8 cellular contexts compared by ENCODE assay signal in genomic region chr2:171894612-171894947, GRCh38. TPM values are rescaled to one million over a fixed set of nuclear protein-coding genes. Genes with fewer than 3 reads are reported as not detected.
DNase-seq lines count a peak whose midpoint lies in the region; ATAC-seq, FAIRE-seq and TF ChIP-seq lines count a peak whose summit lies in the region.

No MANE protein-coding gene starts in this region.

- no peak for TF ChIP-seq POLR2A in GM12878 (IDR thresholded peaks at IDR 0.05; ENCODE audit: low read depth, low read length)

- WGBS in GM12878 (ENCODE audit: insufficient coverage, insufficient replicate concordance, low lambda C conversion rate, missing lambda C conversion rate) = 54% methylated on average over 10 of the region's 10 CpGs

- peaks cover 24% of the 10 kb centered on the region for H3K36me3 Mint-ChIP-seq in activated naive CD4-positive, alpha-beta T cell treated with anti-CD3 and anti-CD28 coated beads, Interleukin-2, amount 10 ng/mL, durations not matched to agents 7 days and 5 days
- peaks cover 8% of the 10 kb centered on the region for H3K36me3 Mint-ChIP-seq in type B pancreatic cell

- peak overlapping the region; percentile 75 for H3K27ac Mint-ChIP-seq in activated naive CD4-positive, alpha-beta T cell treated with anti-CD3 and anti-CD28 coated beads, Interleukin-2, amount 10 ng/mL, durations not matched to agents 7 days and 5 days
- H3K27ac Mint-ChIP-seq in type B pancreatic cell = peak overlapping the region; percentile 79

- intact Hi-C loops in GM12878 (cut with micrococcal nuclease; ENCODE audit: unreplicated experiment) = loop anchor here (5.0 kb wide), 1 partner anchor 33 kb away; no protein-coding TSS in a partner anchor
- intact Hi-C loops in lower lobe of right lung (cut with DNase I) = no loop called here

- BruUV-seq in GM12878 (replicated peaks; lab: Mats Ljungman, UMichigan) = TSS peak; percentile 77

- peaks cover 42% of the 10 kb centered on the region for H3K4me1 Mint-ChIP-seq in activated naive CD4-positive, alpha-beta T cell treated with anti-CD3 and anti-CD28 coated beads, Interleukin-2, amount 10 ng/mL, durations not matched to agents 7 days and 5 days
- H3K4me1 Mint-ChIP-seq in type B pancreatic cell (ENCODE audit: unreplicated experiment) = peaks cover 20% of the 10 kb centered on the region

- H3K4me2 ChIP-seq in GM12878 (ENCODE audit: control insufficient read depth, insufficient read depth) = peak overlapping the region; percentile 23

- H3K4me1 ChIP-seq in GM12878 (ENCODE audit: control insufficient read depth, insufficient read depth, low read length) = no peaks in the 10 kb centered on the region
- peaks cover 14% of the 10 kb centered on the region for H3K4me1 ChIP-seq in lower lobe of right lung

- TF ChIP-seq RAD21 in GM12878 (IDR thresholded peaks at IDR 0.05; ENCODE audit: insufficient read depth, low read depth, low read length) = no peak

- peak overlapping the region; percentile 72 for H2AFZ ChIP-seq in GM12878 (ENCODE audit: control insufficient read depth, low read depth, low read length)

- peaks cover 3% of the 10 kb centered on the region for H3K9me3 Mint-ChIP-seq in activated naive CD4-positive, alpha-beta T cell treated with anti-CD3 and anti-CD28 coated beads, Interleukin-2, amount 10 ng/mL, durations not matched to agents 7 days and 5 days
- no peaks in the 10 kb centered on the region for H3K9me3 Mint-ChIP-seq in type B pancreatic cell

- peaks cover 0 to 6% of the 10 kb centered on the region in 2 experiments; a peak in 1 of 4 replicates for H3K36me3 ChIP-seq in GM12878 (ENCODE audit: control insufficient read depth in 2 of 2, insufficient read depth in 2 of 2, low read length in 1 of 2)
- H3K36me3 ChIP-seq in lower lobe of right lung = peaks cover 7% of the 10 kb centered on the region

- TF ChIP-seq CTCF in GM12878 (IDR thresholded peaks at IDR 0.05 in 2 of 3, conservative IDR thresholded peaks at IDR 0.05 in 1 of 3; ENCODE audit: control insufficient read depth in 2 of 3, extremely low read depth in 1 of 3, insufficient read depth in 1 of 3, low read depth in 3 of 3, low read length in 3 of 3) (no peak), lower lobe of right lung (IDR thresholded peaks at IDR 0.05) (no peak), type B pancreatic cell (conservative IDR thresholded peaks at IDR 0.05) (no peak)

- peaks cover 9% of the 10 kb centered on the region for H3K27me3 Mint-ChIP-seq in activated naive CD4-positive, alpha-beta T cell treated with anti-CD3 and anti-CD28 coated beads, Interleukin-2, amount 10 ng/mL, durations not matched to agents 7 days and 5 days
- no peaks in the 10 kb centered on the region for H3K27me3 Mint-ChIP-seq in type B pancreatic cell

- SMC1A ChIA-PET in GM12878 (lab: Charles Lee; ENCODE audit: uncharacterized antibody, unreplicated experiment) = interaction anchor here (0.7 to 1.4 kb wide), 2 partner anchors 11 to 18 kb away, joined by 3 to 9 read pairs; no protein-coding TSS in a partner anchor

- H3K27me3 ChIP-seq in GM12878 (replicated peaks in 1 of 2; ENCODE audit: control insufficient read depth in 2 of 2, insufficient read depth in 2 of 2, low read length in 1 of 2) (no peaks in the 10 kb centered on the region), lower lobe of right lung (ENCODE audit: low read depth) (no peaks in the 10 kb centered on the region)

- RAD21 ChIA-PET in GM12878 (lab: Charles Lee; ENCODE audit: unreplicated experiment) = interaction anchor here (0.9 to 1.4 kb wide), 2 partner anchors 28 to 208 kb away, joined by 3 to 7 read pairs; partner anchors contain the start of genes DLX2 and HAT1

- DNase-seq in activated naive CD4-positive, alpha-beta T cell treated with anti-CD3 and anti-CD28 coated beads, Interleukin-2, amount 10 ng/mL, durations not matched to agents 7 days and 5 days = no peak
- DNase-seq in activated naive CD4-positive, alpha-beta T cell (lab: John Stamatoyannopoulos, UW) = no peak
- DNase-seq in GM12878 (ENCODE audit: low read depth, low spot score) (no peak), lower lobe of right lung (no peak), type B pancreatic cell (ENCODE audit: extremely low spot score, unreplicated experiment) (no peak), NCI-H748 (lab: John Stamatoyannopoulos, UW; ENCODE audit: unreplicated experiment) (no peak), D341Med (ENCODE audit: low spot score) (no peak), SHP77 treated with DMSO at 0.1 percent for 48 hours (lab: John Stamatoyannopoulos, UW) (no peak)

- H3K9me3 ChIP-seq in GM12878 (replicated peaks; ENCODE audit: control insufficient read depth, insufficient read depth, low read length) = no peaks in the 10 kb centered on the region; the same call in 1 of the 3 replicates
- no peaks in the 10 kb centered on the region for H3K9me3 ChIP-seq in lower lobe of right lung

- POLR2A ChIA-PET in GM12878 (lab: Charles Lee) = interaction anchor here (0.9 to 2.8 kb wide), 4 partner anchors 11 to 28 kb away, joined by 3 to 12 read pairs (median 4); partner anchors contain the start of gene HAT1

- in situ Hi-C loops in GM12878 (cut with MboI) = no loop called here

- peak overlapping the region; percentile 78 for H3K9ac ChIP-seq in GM12878 (ENCODE audit: control insufficient read depth, insufficient read depth, low read length)

- H4K20me1 ChIP-seq in GM12878 (ENCODE audit: control insufficient read depth, insufficient read depth) = no peaks in the 10 kb centered on the region

- CTCF ChIA-PET in activated naive CD4-positive, alpha-beta T cell treated with anti-CD3 and anti-CD28 coated beads, Interleukin-2, amount 10 ng/mL, durations not matched to agents 7 days and 5 days (lab: Charles Lee) = interaction anchor here (2.1 kb wide), 1 partner anchor 11 kb away, joined by 5 read pairs; no protein-coding TSS in a partner anchor
- CTCF ChIA-PET in GM12878 (lab: Yijun Ruan, JAX) = interaction anchor here (1.6 to 2.7 kb wide), 2 partner anchors 12 to 191 kb away, joined by 5 to 19 read pairs; no protein-coding TSS in a partner anchor

- no peak for TF ChIP-seq EP300 in GM12878 (IDR thresholded peaks at IDR 0.05; ENCODE audit: borderline replicate concordance in 1 of 2, control insufficient read depth in 1 of 2, low read depth in 2 of 2, low read length in 2 of 2)

- peaks cover 33% of the 10 kb centered on the region for H3K79me2 ChIP-seq in GM12878 (ENCODE audit: control insufficient read depth, insufficient read depth, low read length)

- no peak for ATAC-seq in GM12878
- ATAC-seq in lower lobe of right lung = no peak

- peak overlapping the region; percentile 78 for H3K27ac ChIP-seq in GM12878 (ENCODE audit: control insufficient read depth, insufficient read depth)
- peak overlapping the region; percentile 85 for H3K27ac ChIP-seq in lower lobe of right lung

- peak overlapping the region; percentile 93 for H3K4me3 Mint-ChIP-seq in activated naive CD4-positive, alpha-beta T cell treated with anti-CD3 and anti-CD28 coated beads, Interleukin-2, amount 10 ng/mL, durations not matched to agents 7 days and 5 days
- peak overlapping the region; percentile 97 for H3K4me3 Mint-ChIP-seq in type B pancreatic cell

- peak overlapping the region; percentile 100; the same call in 1 of the 2 replicates for H3K4me3 ChIP-seq in GM12878
- H3K4me3 ChIP-seq in lower lobe of right lung = peak overlapping the region; percentile 91

- FAIRE-seq in GM12878 (lab: Jason Lieb, UNC) = no peak

TF ChIP-seq in GM12878, 131 proteins besides CTCF, POLR2A, EP300 and RAD21 (continues in another document):
- no peak for TF ChIP-seq NFYA (IDR thresholded peaks at IDR 0.05; ENCODE audit: borderline replicate concordance, low read depth, low read length)
- TF ChIP-seq ZNF274 (IDR thresholded peaks at IDR 0.05; ENCODE audit: insufficient read depth, insufficient read length) = no peak
- no peak for TF ChIP-seq SMAD5 (IDR thresholded peaks at IDR 0.05; ENCODE audit: low read depth)

RNA-seq across cellular contexts. Expression of gene SLC25A12, which starts 0.5 kb away (rescaled TPM):
- 117 and 127 TPM in 2 replicates for total RNA-seq in GM12878 (2013; cell fraction: nucleolus; rRNA removed)
- 33.4 and 37.9 TPM in 2 replicates for total RNA-seq in GM12878 (2014; rRNA removed)
- 34.7 and 35.6 TPM in 2 replicates for total RNA-seq in GM12878 (2014; rRNA removed; fragmentation: Illumina TruSeq; extraction: Trizol)
- total RNA-seq in GM12878 (2021) = 28.1 and 31.0 TPM in 2 replicates
- 11.9 TPM for polyA plus RNA-seq in GM12878 (2011; ENCODE audit: low read depth)
- 50.0 and 54.9 TPM in 2 replicates for polyA plus RNA-seq in GM12878 (2011; rRNA removed)
- polyA plus RNA-seq in GM12878 (2011; cell fraction: cytosol; rRNA removed) = 27.3 and 27.8 TPM in 2 replicates
- polyA plus RNA-seq in GM12878 (2011; cell fraction: nucleus; rRNA removed) = 63.8 and 64.5 TPM in 2 replicates
- polyA plus RNA-seq in GM12878 (2012) = 11.9 and 15.6 TPM in 2 replicates
- 36.4 and 41.5 TPM in 2 replicates for polyA plus RNA-seq in GM12878 (2014; fragmentation: Illumina TruSeq; extraction: Trizol)
- 10 to 100 TPM; 20.9 to 27.4 TPM for polyA plus RNA-seq in GM12878 (2014; fragmentation: Nextera tagmentation; extraction: Ambion mirVana)
- 28.7 and 34.4 TPM in 2 replicates for polyA plus RNA-seq in GM12878 (2014; rRNA removed)
- polyA plus RNA-seq in GM12878 (2016; fragmentation: Nextera tagmentation; extraction: Ambion mirVana) = 10 to 100 TPM; 31.1 to 32.5 TPM
- 42.8 and 47.3 TPM in 2 replicates for polyA minus RNA-seq in GM12878 (2011; rRNA and poly(A)+ RNA removed)
- 11.1 and 12.5 TPM in 2 replicates for polyA minus RNA-seq in GM12878 (2011; cell fraction: cytosol; rRNA and poly(A)+ RNA removed)
- 29.5 and 47.4 TPM in 2 replicates for polyA minus RNA-seq in GM12878 (2011; cell fraction: nucleus; rRNA and poly(A)+ RNA removed)
- total RNA-seq in lower lobe of right lung = 10.8 TPM
- 14.1 and 17.7 TPM in 2 replicates for total RNA-seq in type B pancreatic cell (ENCODE audit: low replicate concordance)

RNA-seq across cellular contexts. Expression of gene HAT1, which starts 27.7 kb away (rescaled TPM):
- 30.5 and 32.1 TPM in 2 replicates for total RNA-seq in GM12878 (2013; cell fraction: nucleolus; rRNA removed)
- total RNA-seq in GM12878 (2014; rRNA removed) (60.0 and 72.8 TPM in 2 replicates), GM12878 (2014; rRNA removed; fragmentation: Illumina TruSeq; extraction: Trizol) (89.9 and 93.9 TPM in 2 replicates), GM12878 (2021) (65.2 and 66.9 TPM in 2 replicates), lower lobe of right lung (26.5 TPM), type B pancreatic cell (ENCODE audit: low replicate concordance) (35.0 and 43.1 TPM in 2 replicates)
- 47.9 TPM for polyA plus RNA-seq in GM12878 (2011; ENCODE audit: low read depth)
- polyA plus RNA-seq in GM12878 (2011; rRNA removed) (125 and 202 TPM in 2 replicates), GM12878 (2014; fragmentation: Illumina TruSeq; extraction: Trizol) (135 and 167 TPM in 2 replicates), GM12878 (2014; fragmentation: Nextera tagmentation; extraction: Ambion mirVana) (100 to 1,000 TPM; 177 to 190 TPM), GM12878 (2014; rRNA removed) (76.9 and 98.5 TPM in 2 replicates), GM12878 (2016; fragmentation: Nextera tagmentation; extraction: Ambion mirVana) (100 to 1,000 TPM; 201 to 225 TPM)
- 38.5 and 43.9 TPM in 2 replicates for polyA plus RNA-seq in GM12878 (2011; cell fraction: cytosol; rRNA removed)
- 24.9 and 38.8 TPM in 2 replicates for polyA plus RNA-seq in GM12878 (2011; cell fraction: nucleus; rRNA removed)
- polyA plus RNA-seq in GM12878 (2012) = 48.9 and 54.1 TPM in 2 replicates
- polyA minus RNA-seq in GM12878 (2011; rRNA and poly(A)+ RNA removed) = 35.4 and 51.4 TPM in 2 replicates
- polyA minus RNA-seq in GM12878 (2011; cell fraction: cytosol; rRNA and poly(A)+ RNA removed) = 15.6 and 19.6 TPM in 2 replicates
- polyA minus RNA-seq in GM12878 (2011; cell fraction: nucleus; rRNA and poly(A)+ RNA removed) = 13.1 and 25.2 TPM in 2 replicates
